Comparison of ENCODE assay signal across 20 cellular contexts in the genomic region with DNA sequence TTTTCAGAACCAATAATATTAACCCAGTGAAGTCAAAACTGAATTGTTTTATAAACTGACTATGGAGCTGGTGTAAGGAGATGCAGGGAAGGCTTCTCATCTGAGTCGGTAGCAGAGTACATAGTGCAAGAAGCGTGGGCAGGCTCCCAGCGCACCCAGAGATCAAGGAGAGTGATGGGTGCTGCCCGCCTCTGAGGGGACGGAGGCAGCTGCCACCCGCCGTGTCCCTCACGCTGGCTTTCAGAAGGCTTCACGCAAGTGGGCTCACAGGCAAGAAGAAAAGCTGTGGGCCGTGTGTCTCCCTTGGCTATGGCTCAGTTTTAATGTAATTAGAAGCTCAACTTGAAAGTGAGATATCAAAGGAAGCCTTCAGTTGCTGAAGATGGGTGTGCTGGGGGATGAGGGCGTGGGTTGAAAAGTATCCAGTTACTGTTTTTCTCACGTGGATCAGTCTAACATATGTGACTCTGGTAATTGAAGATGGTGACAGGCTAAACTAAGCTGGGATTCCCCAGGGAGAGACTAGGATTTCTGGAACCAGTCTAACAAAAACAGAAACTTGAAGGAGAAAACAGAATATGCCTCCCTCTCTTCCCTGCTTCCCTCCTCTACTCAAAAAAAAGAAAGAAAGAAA.
DNase-seq lines count a peak whose midpoint lies in the region; ATAC-seq and TF ChIP-seq lines count a peak whose summit lies in the region.
"Had no signal": no experiment of that assay in that cellular context is flagged by ENCODE, and none has a peak within 500 bp of the region (broad histone marks: within the 10 kb centered on the region; RNA-seq: fewer than 3 reads in every experiment).

No MANE protein-coding gene starts in this region.

- H3K27me3 ChIP-seq in tibial artery: no peaks in the 10 kb centered on the region
- H3K27me3 ChIP-seq: body of pancreas had no signal

- H3K9me3 ChIP-seq in tibial artery: no peaks in the 10 kb centered on the region
- no peaks in the 10 kb centered on the region for H3K9me3 ChIP-seq in T-helper 17 cell (ENCODE audit: control insufficient read depth, low read length, poor library complexity, severe bottlenecking)
- H3K9me3 ChIP-seq: body of pancreas, SK-N-SH had no signal

- H3K4me3 ChIP-seq in fibroblast of mammary gland (ENCODE audit: control insufficient read depth, low read depth, low read length) (no peak overlapping the region), tibial artery (peak overlapping the region in 1 of 2 donors; percentile 15)
- H3K4me3 ChIP-seq: body of pancreas had no signal

- H3K36me3 ChIP-seq in tibial artery: no peaks in the 10 kb centered on the region

- no peak overlapping the region for H3K27ac ChIP-seq in tibial artery
- H3K27ac ChIP-seq: body of pancreas had no signal

- H3K4me1 Mint-ChIP-seq in nephron progenitor cell (peaks cover 54% of the 10 kb centered on the region), T-helper 17 cell (no peaks in the 10 kb centered on the region)

- DNase-seq in COLO829 (ENCODE audit: low spot score) (peak; percentile 9), NCI-H524 (lab: John Stamatoyannopoulos, UW) (peak; percentile 52 to 85), fibroblast of mammary gland (ENCODE audit: low read depth) (peak; percentile 19), nephron progenitor cell (no peak), epidermal melanocyte (ENCODE audit: insufficient read length, low spot score) (no peak), SK-N-DZ (ENCODE audit: low spot score) (no peak), tibial artery (no peak), T-helper 17 cell (no peak)
- DNase-seq: activated naive CD4-positive, alpha-beta T cell treated with anti-CD3 and anti-CD28 coated beads, Interleukin-2, amount 50 U/mL, for 16 hours; activated T-cell treated with anti-CD3 and anti-CD28 coated beads, Interleukin-2, amount 50 U/mL, for 1 hour; body of pancreas; hippocampal formation; kidney; MM.1S; NCI-H187 treated with DMSO at 0.1 percent for 48 hours; SK-N-SH; stimulated activated CD4-positive, alpha-beta T cell treated with anti-CD3 and anti-CD28 coated beads, Interleukin-4, amount 100 ng/mL, for 1 hour; substantia nigra had no signal

- H3K27ac Mint-ChIP-seq in nephron progenitor cell (peak overlapping the region; percentile 78), T-helper 17 cell (no peak overlapping the region)

- intact Hi-C loops in tibial artery (cut with DNase I; ENCODE audit: low total_unique reads): no loop called here

- no peaks in the 10 kb centered on the region for H3K9me3 Mint-ChIP-seq in nephron progenitor cell

- ATAC-seq in T-helper 17 cell: no peak
- ATAC-seq: body of pancreas, esophagus mucosa, Panc1 had no signal

- H3K4me3 Mint-ChIP-seq in nephron progenitor cell (peak overlapping the region; percentile 17), T-helper 17 cell (no peak overlapping the region)

- TF ChIP-seq CTCF in fibroblast of mammary gland (conservative IDR thresholded peaks at IDR 0.05; ENCODE audit: control insufficient read depth, insufficient read depth, low read depth, low read length) (no peak), nephron progenitor cell (IDR thresholded peaks at IDR 0.05) (no peak), tibial artery (IDR thresholded peaks at IDR 0.05) (no peak)

- peaks cover 0 to 22% (median 6%) of the 10 kb centered on the region in 4 donors for H3K4me1 ChIP-seq in tibial artery
- H3K4me1 ChIP-seq: body of pancreas had no signal

- no peaks in the 10 kb centered on the region for H3K27me3 Mint-ChIP-seq in nephron progenitor cell (ENCODE audit: low read depth, poor library complexity)
- no peaks in the 10 kb centered on the region for H3K27me3 Mint-ChIP-seq in T-helper 17 cell

- no peaks in the 10 kb centered on the region for H3K36me3 Mint-ChIP-seq in nephron progenitor cell (ENCODE audit: low read depth)
- no peaks in the 10 kb centered on the region for H3K36me3 Mint-ChIP-seq in T-helper 17 cell (ENCODE audit: low read depth)

Comparison
In these comparisons a context has a peak if more than half of its experiments do, and no peak if none do; other contexts are left out.
1. DNase-seq: peak in COLO829 (single experiment), NCI-H524 (2 of 2) and fibroblast of mammary gland (single experiment); none in nephron progenitor cell (single experiment), epidermal melanocyte (single experiment), SK-N-DZ (single experiment), tibial artery (0 of 2) and T-helper 17 cell (0 of 3).